ENCODE assay signal across 13 cellular contexts in genomic region chr17:61786088-61786487, GRCh38.
DNase-seq lines count a peak whose midpoint lies in the region; ATAC-seq, FAIRE-seq and TF ChIP-seq lines count a peak whose summit lies in the region.
"Had no signal": no experiment of that assay in that cellular context is flagged by ENCODE, and none has a peak within 500 bp of the region (broad histone marks: within the 10 kb centered on the region; RNA-seq: fewer than 3 reads in every experiment).

No MANE protein-coding gene starts in this region.

- intact Hi-C loops in colonic mucosa (cut with DNase I) = no loop called here
- intact Hi-C loops in PC-3 (cut with micrococcal nuclease) = no loop called here

- TF ChIP-seq CTCF in colonic mucosa (IDR thresholded peaks at IDR 0.05) (no peak), PC-3 (conservative IDR thresholded peaks at IDR 0.05; ENCODE audit: low read depth, low read length) (no peak)

- POLR2A ChIA-PET in PC-3 (lab: Charles Lee; ENCODE audit: unreplicated experiment) = interaction anchor here (0.6 kb wide), 1 partner anchor 1445 kb away, joined by 3 read pairs; no protein-coding TSS in a partner anchor

- H3K9me2 ChIP-seq in PC-3 (replicated peaks; ENCODE audit: low read length) = no peaks in the 10 kb centered on the region

- H3F3A ChIP-seq in PC-3 (ENCODE audit: low read length, unreplicated experiment) = no peaks in the 10 kb centered on the region

- H3K27me3 ChIP-seq in colonic mucosa (no peaks in the 10 kb centered on the region), PC-3 (ENCODE audit: low read length) (no peaks in the 10 kb centered on the region)

- no peak for ATAC-seq in GM18907 (IDR thresholded peaks at IDR 0.05; ENCODE audit: unreplicated experiment)
- ATAC-seq in PC-3 = no peak
- ATAC-seq: HCT116 had no signal

- H3K27ac ChIP-seq in colonic mucosa = no peak overlapping the region
- no peak overlapping the region for H3K27ac ChIP-seq in PC-3 (ENCODE audit: low read length)

- H3K4me3 ChIP-seq in colonic mucosa (no peak overlapping the region), PC-3 (ENCODE audit: low read length) (no peak overlapping the region)

- FAIRE-seq in GM19239 (lab: Jason Lieb, UNC) = peak; percentile 11
- FAIRE-seq: GM18507 had no signal

- no peak overlapping the region for H2AFZ ChIP-seq in PC-3 (ENCODE audit: low read length)

- no peaks in the 10 kb centered on the region for H3K4me1 ChIP-seq in colonic mucosa
- H3K4me1 ChIP-seq in PC-3 (ENCODE audit: insufficient read depth, low read length) = no peaks in the 10 kb centered on the region

- no TSS peak for BruUV-seq in PC-3 (replicated peaks; lab: Mats Ljungman, UMichigan)

- H3K9ac ChIP-seq in colonic mucosa (ENCODE audit: low read depth in 2 of 2, low read length in 2 of 2) (no peak overlapping the region), PC-3 (ENCODE audit: low read length) (no peak overlapping the region)

- CTCF ChIA-PET in PC-3 (lab: Charles Lee) = no interaction called here

- H3K9me3 ChIP-seq in colonic mucosa = no peaks in the 10 kb centered on the region
- no peaks in the 10 kb centered on the region for H3K9me3 ChIP-seq in PC-3 (ENCODE audit: low read length)

- no peak overlapping the region for H3K4me2 ChIP-seq in PC-3 (ENCODE audit: low read length)

- DNase-seq in SKM-1 (lab: John Stamatoyannopoulos, UW; ENCODE audit: unreplicated experiment) (peak; percentile 16), SKM-1 treated with dmso at 0.1 percent for 144 hours (lab: John Stamatoyannopoulos, UW; ENCODE audit: unreplicated experiment) (no peak), GM19239 (ENCODE audit: insufficient read length, low spot score) (no peak), NOMO-1 treated with DMSO at 0.1 percent for 48 hours (lab: John Stamatoyannopoulos, UW; ENCODE audit: unreplicated experiment) (peak; percentile 19), kidney tubule cell (ENCODE audit: low spot score) (peak; percentile 4), colonic mucosa (no peak), PC-3 (no peak)
- DNase-seq: COR-L47, NCI-H1930, NCI-H524 treated with DMSO at 0.1 percent for 48 hours had no signal

- no peaks in the 10 kb centered on the region for H3K79me2 ChIP-seq in PC-3 (ENCODE audit: low read length)

- no peaks in the 10 kb centered on the region for H4K20me1 ChIP-seq in PC-3 (ENCODE audit: low read length)

- no peaks in the 10 kb centered on the region for H3K36me3 ChIP-seq in colonic mucosa
- H3K36me3 ChIP-seq in PC-3 (ENCODE audit: low read depth, low read length) = peaks cover 4% of the 10 kb centered on the region; the same call in 1 of the 2 replicates

Comparison
In these comparisons a context has a peak if more than half of its experiments do, and no peak if none do; other contexts are left out.
1. DNase-seq: peak in SKM-1 (single experiment), NOMO-1 treated with DMSO at 0.1 percent for 48 hours (single experiment) and kidney tubule cell (single experiment); none in SKM-1 treated with dmso at 0.1 percent for 144 hours (single experiment), GM19239 (single experiment), colonic mucosa (single experiment) and PC-3 (single experiment).